ENCODE assay signal across 8 cellular contexts in genomic region chr5:172772112-172772906, GRCh38. TPM values are rescaled to one million over a fixed set of nuclear protein-coding genes. Genes with fewer than 3 reads are reported as not detected.
DNase-seq lines count a peak whose midpoint lies in the region; ATAC-seq, FAIRE-seq and TF ChIP-seq lines count a peak whose summit lies in the region.

No MANE protein-coding gene starts in this region.

- H3K9me3 ChIP-seq in Loucy (ENCODE audit: insufficient read depth, low read depth, low read length) (no peaks in the 10 kb centered on the region), adrenal gland (replicated peaks in 1 of 3) (no peaks in the 10 kb centered on the region), psoas muscle (no peaks in the 10 kb centered on the region)

- peaks cover 37% of the 10 kb centered on the region for H3K79me2 ChIP-seq in Loucy (ENCODE audit: insufficient read depth, low read length)

- no peaks in the 10 kb centered on the region for H3K27me3 Mint-ChIP-seq in T-cell

- peaks cover 4% of the 10 kb centered on the region; the same call in 1 of the 2 replicates for H3F3A ChIP-seq in Loucy (ENCODE audit: low read depth)

- H3K4me2 ChIP-seq in Loucy (ENCODE audit: low read depth, low read length, poor library complexity, severe bottlenecking), result peak overlapping the region; percentile 97

- no peaks in the 10 kb centered on the region for H3K9me3 Mint-ChIP-seq in T-cell

- H3K27ac Mint-ChIP-seq in T-cell, result peak overlapping the region; percentile 99

- peak overlapping the region; percentile 97 to 100 (median 99) for H3K27ac ChIP-seq in adrenal gland
- peak overlapping the region; percentile 98 for H3K27ac ChIP-seq in psoas muscle
- H3K27ac ChIP-seq in urinary bladder (ENCODE audit: low read depth), result peak overlapping the region; percentile 98

- peak overlapping the region; percentile 87 to 93 (median 91) for H3K4me3 Mint-ChIP-seq in T-cell

- no peaks in the 10 kb centered on the region for H3K9me2 ChIP-seq in Loucy (replicated peaks; ENCODE audit: low read depth, low read length)

- TF ChIP-seq CTCF in D721Med (IDR thresholded peaks at IDR 0.05; ENCODE audit: insufficient read depth, missing control alignments) (peak; percentile 62), Loucy (conservative IDR thresholded peaks at IDR 0.05; ENCODE audit: low read length) (peak; percentile 64), adrenal gland (IDR thresholded peaks at IDR 0.05) (peak in 5 of 6 experiments; percentile 46 to 81 (median 71)), psoas muscle (IDR thresholded peaks at IDR 0.05) (peak; percentile 82)

- peaks cover 59 to 72% (median 66%) of the 10 kb centered on the region in 3 donors for H3K4me1 Mint-ChIP-seq in T-cell

- intact Hi-C loops in adrenal gland (cut with DNase I), result loop anchor here (5.0 to 10.0 kb wide), 2 partner anchors 95 to 132 kb away; no protein-coding TSS in a partner anchor
- intact Hi-C loops in left ventricle myocardium superior (cut with micrococcal nuclease), result loop anchor here (5.0 to 10.0 kb wide), 2 partner anchors 55 to 132 kb away; no protein-coding TSS in a partner anchor
- intact Hi-C loops in psoas muscle (cut with DNase I), result loop anchor here in 1 of 2 donors (5.0 kb wide), 1 partner anchor 95 kb away; no protein-coding TSS in a partner anchor

- H2AFZ ChIP-seq in Loucy (ENCODE audit: low read length), result peak overlapping the region; percentile 87

- peaks cover 25% of the 10 kb centered on the region for H3K4me1 ChIP-seq in Loucy (ENCODE audit: insufficient read depth, low read length, poor library complexity, severe bottlenecking)
- H3K4me1 ChIP-seq in adrenal gland (replicated peaks in 1 of 2), result peaks cover 36 to 65% of the 10 kb centered on the region in 2 donors
- peaks cover 37% of the 10 kb centered on the region for H3K4me1 ChIP-seq in psoas muscle
- no peaks in the 10 kb centered on the region for H3K4me1 ChIP-seq in urinary bladder (ENCODE audit: insufficient read depth)

- H3K9ac ChIP-seq in Loucy (ENCODE audit: low read depth, low read length, poor library complexity, severe bottlenecking), result peak overlapping the region; percentile 87

- WGBS in adrenal gland, 4 donors, result 32 to 41% (median 36%) methylated on average over 21 to 50 of the region's 50 CpGs
- 12 to 25% (median 17%) methylated on average over 49 to 50 of the region's 50 CpGs for WGBS in psoas muscle, 3 donors
- WGBS in urinary bladder, result 4% methylated on average over 50 of the region's 50 CpGs

- POLR2A ChIA-PET in T-cell (lab: Charles Lee), result interaction anchor here (0.6 to 2.6 kb wide), 20 partner anchors 10 to 843 kb away, joined by 3 to 39 read pairs (median 4); partner anchors contain the start of gene RPL26L1 (in 1 of the 2)

- H4K20me1 ChIP-seq in Loucy (ENCODE audit: insufficient read depth, low read length, poor library complexity, severe bottlenecking), result peaks cover 20% of the 10 kb centered on the region

- CTCF ChIA-PET in T-cell (lab: Charles Lee), result interaction anchor here (0.6 to 2.2 kb wide), 16 partner anchors 8 to 372 kb away, joined by 3 to 17 read pairs (median 4); partner anchors contain the start of genes ATP6V0E1 (in 1 of the 2), BNIP1 (in 1 of the 2) and RPL26L1 (in 1 of the 2)

- H3K4me3 ChIP-seq in Loucy (ENCODE audit: low read length, poor library complexity, severe bottlenecking), result peak overlapping the region; percentile 94
- peak overlapping the region in 1 of 4 donors; percentile 48 for H3K4me3 ChIP-seq in adrenal gland
- H3K4me3 ChIP-seq in psoas muscle, result peak overlapping the region; percentile 79
- H3K4me3 ChIP-seq in urinary bladder (ENCODE audit: low read depth, low read length), result peak overlapping the region; percentile 36

- H3K36me3 ChIP-seq in Loucy (ENCODE audit: insufficient read depth, low read length) (peaks cover 11% of the 10 kb centered on the region; the same call in 1 of the 2 replicates), adrenal gland (replicated peaks in 1 of 2) (peaks cover 0 to 27% of the 10 kb centered on the region in 2 donors), psoas muscle (ENCODE audit: insufficient read depth in 1 of 2, low read depth in 1 of 2) (peaks cover 14 to 27% of the 10 kb centered on the region in 2 donors), urinary bladder (ENCODE audit: insufficient read depth) (peaks cover 3% of the 10 kb centered on the region)

- ATAC-seq in GM21723 (IDR thresholded peaks at IDR 0.05; ENCODE audit: unreplicated experiment) (peak; percentile 37), T-cell (replicated peaks in 1 of 4) (peak; percentile 49 to 64 (median 57)), left ventricle myocardium superior (peak; percentile 35), psoas muscle (peak; percentile 42 to 58 (median 58))

- no peaks in the 10 kb centered on the region for H3K27me3 ChIP-seq in Loucy (ENCODE audit: insufficient read depth, low read length, poor library complexity, severe bottlenecking)
- no peaks in the 10 kb centered on the region for H3K27me3 ChIP-seq in adrenal gland
- no peaks in the 10 kb centered on the region for H3K27me3 ChIP-seq in psoas muscle (ENCODE audit: insufficient read depth in 3 of 3, low read length in 2 of 3)

- H3K36me3 Mint-ChIP-seq in T-cell, result peaks cover 24% of the 10 kb centered on the region

- peak in 1 of 2 donors; percentile 32 for TF ChIP-seq POLR2A in adrenal gland (IDR thresholded peaks at IDR 0.05)

- DNase-seq in D721Med (ENCODE audit: insufficient read length, low spot score) (peak; percentile 75), T-cell (peak; percentile 68 to 96 (median 89)), adrenal gland (peak; percentile 79 to 94 (median 86)), left ventricle myocardium superior (peak; percentile 93), psoas muscle (peak; percentile 97 to 98)

- no peak for FAIRE-seq in D721Med (lab: Jason Lieb, UNC)

RNA-seq across cellular contexts. Expression of gene DUSP1, which starts 1.3 kb away (rescaled TPM):
- total RNA-seq in T-cell (1,000 to 10,000 TPM in 2 of 5 donors, 10 to 100 TPM in 3; 22.6 to 1,564 (median 28.9) TPM), adrenal gland (100 to 1,000 TPM in 7 of 8 donors, 10 to 100 TPM in 1; 60.5 to 603 (median 339) TPM), left ventricle myocardium superior (98.9 TPM), psoas muscle (100 to 1,000 TPM in 3 of 4 donors, 10 to 100 TPM in 1; 89.0 to 287 (median 164) TPM), urinary bladder (76.4 TPM)
- polyA plus RNA-seq in adrenal gland (100 to 1,000 TPM in 1 of 3 donors, 10 to 100 TPM in 2; 59.5 to 107 (median 77.1) TPM), psoas muscle (100 to 1,000 TPM in 2 of 3 donors, 10 to 100 TPM in 1; 81.8 to 258 (median 141) TPM), urinary bladder (822 TPM)
